In the genomic region with DNA sequence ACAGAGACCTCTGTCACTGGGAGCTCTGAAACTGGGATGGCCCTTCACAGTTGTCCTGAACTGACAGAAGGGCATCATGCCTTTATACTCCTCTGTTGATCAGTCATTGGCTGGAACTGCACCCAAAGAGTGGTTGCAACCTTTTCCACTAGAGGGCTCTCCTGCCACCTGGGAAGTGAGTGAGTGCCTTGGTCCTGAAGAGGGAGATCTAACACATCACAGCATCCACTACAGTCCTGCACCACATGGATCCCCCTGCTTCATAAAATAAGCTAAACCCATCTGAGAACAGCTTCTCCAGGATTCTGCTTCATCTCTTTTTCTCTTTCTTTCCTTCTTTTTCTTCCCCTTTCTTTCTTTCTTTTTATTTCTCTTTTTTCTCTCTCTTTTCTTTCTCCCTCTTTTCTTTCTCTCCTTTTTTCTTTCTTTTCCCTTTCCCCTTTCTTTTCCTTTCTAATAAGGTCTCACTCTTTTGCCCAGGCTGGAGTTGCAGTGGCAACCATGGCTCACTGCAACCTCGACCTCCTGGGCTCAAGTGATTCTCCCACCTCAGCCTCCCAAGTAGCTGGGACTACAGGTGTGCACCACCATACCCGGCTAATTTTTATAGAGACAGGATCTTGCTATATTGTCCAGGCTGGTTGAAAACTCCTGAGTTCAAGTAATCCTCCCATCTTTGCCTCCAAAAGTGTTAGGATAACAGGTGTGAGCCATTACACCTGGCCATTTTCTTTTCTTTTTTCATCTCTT, we compare ENCODE assay signal across 1 cellular context.
TF ChIP-seq lines count a peak whose summit lies in the region.

No MANE protein-coding gene starts in this region.

TF ChIP-seq in K562, 482 proteins besides CTCF, POLR2A, EP300 and RAD21 (continued from another document and continues in another):
- TF ChIP-seq, protein P1, sequence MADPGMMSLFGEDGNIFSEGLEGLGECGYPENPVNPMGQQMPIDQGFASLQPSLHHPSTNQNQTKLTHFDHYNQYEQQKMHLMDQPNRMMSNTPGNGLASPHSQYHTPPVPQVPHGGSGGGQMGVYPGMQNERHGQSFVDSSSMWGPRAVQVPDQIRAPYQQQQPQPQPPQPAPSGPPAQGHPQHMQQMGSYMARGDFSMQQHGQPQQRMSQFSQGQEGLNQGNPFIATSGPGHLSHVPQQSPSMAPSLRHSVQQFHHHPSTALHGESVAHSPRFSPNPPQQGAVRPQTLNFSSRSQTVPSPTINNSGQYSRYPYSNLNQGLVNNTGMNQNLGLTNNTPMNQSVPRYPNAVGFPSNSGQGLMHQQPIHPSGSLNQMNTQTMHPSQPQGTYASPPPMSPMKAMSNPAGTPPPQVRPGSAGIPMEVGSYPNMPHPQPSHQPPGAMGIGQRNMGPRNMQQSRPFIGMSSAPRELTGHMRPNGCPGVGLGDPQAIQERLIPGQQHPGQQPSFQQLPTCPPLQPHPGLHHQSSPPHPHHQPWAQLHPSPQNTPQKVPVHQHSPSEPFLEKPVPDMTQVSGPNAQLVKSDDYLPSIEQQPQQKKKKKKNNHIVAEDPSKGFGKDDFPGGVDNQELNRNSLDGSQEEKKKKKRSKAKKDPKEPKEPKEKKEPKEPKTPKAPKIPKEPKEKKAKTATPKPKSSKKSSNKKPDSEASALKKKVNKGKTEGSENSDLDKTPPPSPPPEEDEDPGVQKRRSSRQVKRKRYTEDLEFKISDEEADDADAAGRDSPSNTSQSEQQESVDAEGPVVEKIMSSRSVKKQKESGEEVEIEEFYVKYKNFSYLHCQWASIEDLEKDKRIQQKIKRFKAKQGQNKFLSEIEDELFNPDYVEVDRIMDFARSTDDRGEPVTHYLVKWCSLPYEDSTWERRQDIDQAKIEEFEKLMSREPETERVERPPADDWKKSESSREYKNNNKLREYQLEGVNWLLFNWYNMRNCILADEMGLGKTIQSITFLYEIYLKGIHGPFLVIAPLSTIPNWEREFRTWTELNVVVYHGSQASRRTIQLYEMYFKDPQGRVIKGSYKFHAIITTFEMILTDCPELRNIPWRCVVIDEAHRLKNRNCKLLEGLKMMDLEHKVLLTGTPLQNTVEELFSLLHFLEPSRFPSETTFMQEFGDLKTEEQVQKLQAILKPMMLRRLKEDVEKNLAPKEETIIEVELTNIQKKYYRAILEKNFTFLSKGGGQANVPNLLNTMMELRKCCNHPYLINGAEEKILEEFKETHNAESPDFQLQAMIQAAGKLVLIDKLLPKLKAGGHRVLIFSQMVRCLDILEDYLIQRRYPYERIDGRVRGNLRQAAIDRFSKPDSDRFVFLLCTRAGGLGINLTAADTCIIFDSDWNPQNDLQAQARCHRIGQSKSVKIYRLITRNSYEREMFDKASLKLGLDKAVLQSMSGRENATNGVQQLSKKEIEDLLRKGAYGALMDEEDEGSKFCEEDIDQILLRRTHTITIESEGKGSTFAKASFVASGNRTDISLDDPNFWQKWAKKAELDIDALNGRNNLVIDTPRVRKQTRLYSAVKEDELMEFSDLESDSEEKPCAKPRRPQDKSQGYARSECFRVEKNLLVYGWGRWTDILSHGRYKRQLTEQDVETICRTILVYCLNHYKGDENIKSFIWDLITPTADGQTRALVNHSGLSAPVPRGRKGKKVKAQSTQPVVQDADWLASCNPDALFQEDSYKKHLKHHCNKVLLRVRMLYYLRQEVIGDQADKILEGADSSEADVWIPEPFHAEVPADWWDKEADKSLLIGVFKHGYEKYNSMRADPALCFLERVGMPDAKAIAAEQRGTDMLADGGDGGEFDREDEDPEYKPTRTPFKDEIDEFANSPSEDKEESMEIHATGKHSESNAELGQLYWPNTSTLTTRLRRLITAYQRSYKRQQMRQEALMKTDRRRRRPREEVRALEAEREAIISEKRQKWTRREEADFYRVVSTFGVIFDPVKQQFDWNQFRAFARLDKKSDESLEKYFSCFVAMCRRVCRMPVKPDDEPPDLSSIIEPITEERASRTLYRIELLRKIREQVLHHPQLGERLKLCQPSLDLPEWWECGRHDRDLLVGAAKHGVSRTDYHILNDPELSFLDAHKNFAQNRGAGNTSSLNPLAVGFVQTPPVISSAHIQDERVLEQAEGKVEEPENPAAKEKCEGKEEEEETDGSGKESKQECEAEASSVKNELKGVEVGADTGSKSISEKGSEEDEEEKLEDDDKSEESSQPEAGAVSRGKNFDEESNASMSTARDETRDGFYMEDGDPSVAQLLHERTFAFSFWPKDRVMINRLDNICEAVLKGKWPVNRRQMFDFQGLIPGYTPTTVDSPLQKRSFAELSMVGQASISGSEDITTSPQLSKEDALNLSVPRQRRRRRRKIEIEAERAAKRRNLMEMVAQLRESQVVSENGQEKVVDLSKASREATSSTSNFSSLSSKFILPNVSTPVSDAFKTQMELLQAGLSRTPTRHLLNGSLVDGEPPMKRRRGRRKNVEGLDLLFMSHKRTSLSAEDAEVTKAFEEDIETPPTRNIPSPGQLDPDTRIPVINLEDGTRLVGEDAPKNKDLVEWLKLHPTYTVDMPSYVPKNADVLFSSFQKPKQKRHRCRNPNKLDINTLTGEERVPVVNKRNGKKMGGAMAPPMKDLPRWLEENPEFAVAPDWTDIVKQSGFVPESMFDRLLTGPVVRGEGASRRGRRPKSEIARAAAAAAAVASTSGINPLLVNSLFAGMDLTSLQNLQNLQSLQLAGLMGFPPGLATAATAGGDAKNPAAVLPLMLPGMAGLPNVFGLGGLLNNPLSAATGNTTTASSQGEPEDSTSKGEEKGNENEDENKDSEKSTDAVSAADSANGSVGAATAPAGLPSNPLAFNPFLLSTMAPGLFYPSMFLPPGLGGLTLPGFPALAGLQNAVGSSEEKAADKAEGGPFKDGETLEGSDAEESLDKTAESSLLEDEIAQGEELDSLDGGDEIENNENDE (IDR thresholded peaks at IDR 0.05; ENCODE audit: low read depth, low read length), result no peak
- TF ChIP-seq ZBED1 (IDR thresholded peaks at IDR 0.05) (no peak), ZEB2 (IDR thresholded peaks at IDR 0.05) (peak; percentile 46; the same call in 1 of the 2 replicates), ZKSCAN8 (CRISPR knock-in tag; IDR thresholded peaks at IDR 0.05) (no peak), HLTF (IDR thresholded peaks at IDR 0.05) (peak; percentile 87), ZFP1 (CRISPR knock-in tag; IDR thresholded peaks at IDR 0.05) (no peak), TEAD1 (CRISPR knock-in tag; IDR thresholded peaks at IDR 0.05) (no peak), TBL1XR1 (IDR thresholded peaks at IDR 0.05; ENCODE audit: low read length in 2 of 2) (no peak), ELF1 (tag; IDR thresholded peaks at IDR 0.05) (no peak), ZNF124 (CRISPR knock-in tag; IDR thresholded peaks at IDR 0.05) (no peak), YBX1 (IDR thresholded peaks at IDR 0.05) (0 out of 2 replicates have a peak, but pooled peaks have one; percentile 46), HMG20A (CRISPR knock-in tag; conservative IDR thresholded peaks at IDR 0.05) (no peak), CREM (IDR thresholded peaks at IDR 0.05; ENCODE audit: low read depth) (peak; percentile 46; the same call in 1 of the 2 replicates), MAZ (CRISPR knock-in tag; conservative IDR thresholded peaks at IDR 0.05 in 1 of 2, IDR thresholded peaks at IDR 0.05 in 1 of 2) (0 out of 4 replicates have a peak, but pooled peaks of 1 of the 2 experiments have one; percentile 20), ZNF311 (CRISPR knock-in tag; IDR thresholded peaks at IDR 0.05) (no peak), DIDO1 (tag; IDR thresholded peaks at IDR 0.05; ENCODE audit: low read depth) (no peak), POU5F1 (IDR thresholded peaks at IDR 0.05; ENCODE audit: borderline replicate concordance, low read depth, low read length, partially characterized antibody) (no peak), JUND (IDR thresholded peaks at IDR 0.05; ENCODE audit: borderline replicate concordance, low read depth, low read length) (peak; percentile 30; the same call in 1 of the 2 replicates), JUND (tag; IDR thresholded peaks at IDR 0.05; ENCODE audit: borderline replicate concordance, low read depth, low read length) (peak; percentile 29; the same call in 1 of the 3 replicates), ZNF766 (CRISPR knock-in tag; conservative IDR thresholded peaks at IDR 0.05) (no peak), NFIX (CRISPR knock-in tag; IDR thresholded peaks at IDR 0.05; ENCODE audit: low read depth) (no peak), TAF1 (IDR thresholded peaks at IDR 0.05; ENCODE audit: control insufficient read depth, extremely low read depth, insufficient read depth, low read length, severe bottlenecking) (no peak), BDP1 (IDR thresholded peaks at IDR 0.05; ENCODE audit: insufficient read depth, insufficient read length) (no peak), TSC22D4 (tag; IDR thresholded peaks at IDR 0.05) (no peak), PHB (CRISPR knock-in tag; IDR thresholded peaks at IDR 0.05) (no peak), RB1 (IDR thresholded peaks at IDR 0.05; ENCODE audit: low read depth) (peak; percentile 13; the same call in 1 of the 2 replicates), ZBTB8A (IDR thresholded peaks at IDR 0.05; ENCODE audit: partially characterized antibody) (no peak)
- TF ChIP-seq, protein P2, sequence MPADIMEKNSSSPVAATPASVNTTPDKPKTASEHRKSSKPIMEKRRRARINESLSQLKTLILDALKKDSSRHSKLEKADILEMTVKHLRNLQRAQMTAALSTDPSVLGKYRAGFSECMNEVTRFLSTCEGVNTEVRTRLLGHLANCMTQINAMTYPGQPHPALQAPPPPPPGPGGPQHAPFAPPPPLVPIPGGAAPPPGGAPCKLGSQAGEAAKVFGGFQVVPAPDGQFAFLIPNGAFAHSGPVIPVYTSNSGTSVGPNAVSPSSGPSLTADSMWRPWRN (IDR thresholded peaks at IDR 0.05; ENCODE audit: low read depth), result no peak
- TF ChIP-seq, protein P3, sequence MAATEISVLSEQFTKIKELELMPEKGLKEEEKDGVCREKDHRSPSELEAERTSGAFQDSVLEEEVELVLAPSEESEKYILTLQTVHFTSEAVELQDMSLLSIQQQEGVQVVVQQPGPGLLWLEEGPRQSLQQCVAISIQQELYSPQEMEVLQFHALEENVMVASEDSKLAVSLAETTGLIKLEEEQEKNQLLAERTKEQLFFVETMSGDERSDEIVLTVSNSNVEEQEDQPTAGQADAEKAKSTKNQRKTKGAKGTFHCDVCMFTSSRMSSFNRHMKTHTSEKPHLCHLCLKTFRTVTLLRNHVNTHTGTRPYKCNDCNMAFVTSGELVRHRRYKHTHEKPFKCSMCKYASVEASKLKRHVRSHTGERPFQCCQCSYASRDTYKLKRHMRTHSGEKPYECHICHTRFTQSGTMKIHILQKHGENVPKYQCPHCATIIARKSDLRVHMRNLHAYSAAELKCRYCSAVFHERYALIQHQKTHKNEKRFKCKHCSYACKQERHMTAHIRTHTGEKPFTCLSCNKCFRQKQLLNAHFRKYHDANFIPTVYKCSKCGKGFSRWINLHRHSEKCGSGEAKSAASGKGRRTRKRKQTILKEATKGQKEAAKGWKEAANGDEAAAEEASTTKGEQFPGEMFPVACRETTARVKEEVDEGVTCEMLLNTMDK (IDR thresholded peaks at IDR 0.05; ENCODE audit: borderline replicate concordance, insufficient read depth, low read depth, low read length, poor library complexity, severe bottlenecking), result peak; percentile 91
- TF ChIP-seq, protein P4, sequence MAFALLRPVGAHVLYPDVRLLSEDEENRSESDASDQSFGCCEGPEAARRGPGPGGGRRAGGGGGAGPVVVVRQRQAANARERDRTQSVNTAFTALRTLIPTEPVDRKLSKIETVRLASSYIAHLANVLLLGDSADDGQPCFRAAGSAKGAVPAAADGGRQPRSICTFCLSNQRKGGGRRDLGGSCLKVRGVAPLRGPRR (CRISPR knock-in tag; IDR thresholded peaks at IDR 0.05), result no peak
- TF ChIP-seq, protein P5, sequence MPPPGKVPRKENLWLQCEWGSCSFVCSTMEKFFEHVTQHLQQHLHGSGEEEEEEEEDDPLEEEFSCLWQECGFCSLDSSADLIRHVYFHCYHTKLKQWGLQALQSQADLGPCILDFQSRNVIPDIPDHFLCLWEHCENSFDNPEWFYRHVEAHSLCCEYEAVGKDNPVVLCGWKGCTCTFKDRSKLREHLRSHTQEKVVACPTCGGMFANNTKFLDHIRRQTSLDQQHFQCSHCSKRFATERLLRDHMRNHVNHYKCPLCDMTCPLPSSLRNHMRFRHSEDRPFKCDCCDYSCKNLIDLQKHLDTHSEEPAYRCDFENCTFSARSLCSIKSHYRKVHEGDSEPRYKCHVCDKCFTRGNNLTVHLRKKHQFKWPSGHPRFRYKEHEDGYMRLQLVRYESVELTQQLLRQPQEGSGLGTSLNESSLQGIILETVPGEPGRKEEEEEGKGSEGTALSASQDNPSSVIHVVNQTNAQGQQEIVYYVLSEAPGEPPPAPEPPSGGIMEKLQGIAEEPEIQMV (tag; conservative IDR thresholded peaks at IDR 0.05; ENCODE audit: low read depth), result 0 out of 2 replicates have a peak, but pooled peaks have one; percentile 26
- TF ChIP-seq, protein P6, sequence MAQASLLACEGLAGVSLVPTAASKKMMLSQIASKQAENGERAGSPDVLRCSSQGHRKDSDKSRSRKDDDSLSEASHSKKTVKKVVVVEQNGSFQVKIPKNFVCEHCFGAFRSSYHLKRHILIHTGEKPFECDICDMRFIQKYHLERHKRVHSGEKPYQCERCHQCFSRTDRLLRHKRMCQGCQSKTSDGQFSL (CRISPR knock-in tag; IDR thresholded peaks at IDR 0.05), result no peak
- TF ChIP-seq, protein P6 (tag; IDR thresholded peaks at IDR 0.05), result no peak
- TF ChIP-seq, protein P7, sequence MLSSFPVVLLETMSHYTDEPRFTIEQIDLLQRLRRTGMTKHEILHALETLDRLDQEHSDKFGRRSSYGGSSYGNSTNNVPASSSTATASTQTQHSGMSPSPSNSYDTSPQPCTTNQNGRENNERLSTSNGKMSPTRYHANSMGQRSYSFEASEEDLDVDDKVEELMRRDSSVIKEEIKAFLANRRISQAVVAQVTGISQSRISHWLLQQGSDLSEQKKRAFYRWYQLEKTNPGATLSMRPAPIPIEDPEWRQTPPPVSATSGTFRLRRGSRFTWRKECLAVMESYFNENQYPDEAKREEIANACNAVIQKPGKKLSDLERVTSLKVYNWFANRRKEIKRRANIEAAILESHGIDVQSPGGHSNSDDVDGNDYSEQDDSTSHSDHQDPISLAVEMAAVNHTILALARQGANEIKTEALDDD (IDR thresholded peaks at IDR 0.05), result no peak
- TF ChIP-seq, protein P8, sequence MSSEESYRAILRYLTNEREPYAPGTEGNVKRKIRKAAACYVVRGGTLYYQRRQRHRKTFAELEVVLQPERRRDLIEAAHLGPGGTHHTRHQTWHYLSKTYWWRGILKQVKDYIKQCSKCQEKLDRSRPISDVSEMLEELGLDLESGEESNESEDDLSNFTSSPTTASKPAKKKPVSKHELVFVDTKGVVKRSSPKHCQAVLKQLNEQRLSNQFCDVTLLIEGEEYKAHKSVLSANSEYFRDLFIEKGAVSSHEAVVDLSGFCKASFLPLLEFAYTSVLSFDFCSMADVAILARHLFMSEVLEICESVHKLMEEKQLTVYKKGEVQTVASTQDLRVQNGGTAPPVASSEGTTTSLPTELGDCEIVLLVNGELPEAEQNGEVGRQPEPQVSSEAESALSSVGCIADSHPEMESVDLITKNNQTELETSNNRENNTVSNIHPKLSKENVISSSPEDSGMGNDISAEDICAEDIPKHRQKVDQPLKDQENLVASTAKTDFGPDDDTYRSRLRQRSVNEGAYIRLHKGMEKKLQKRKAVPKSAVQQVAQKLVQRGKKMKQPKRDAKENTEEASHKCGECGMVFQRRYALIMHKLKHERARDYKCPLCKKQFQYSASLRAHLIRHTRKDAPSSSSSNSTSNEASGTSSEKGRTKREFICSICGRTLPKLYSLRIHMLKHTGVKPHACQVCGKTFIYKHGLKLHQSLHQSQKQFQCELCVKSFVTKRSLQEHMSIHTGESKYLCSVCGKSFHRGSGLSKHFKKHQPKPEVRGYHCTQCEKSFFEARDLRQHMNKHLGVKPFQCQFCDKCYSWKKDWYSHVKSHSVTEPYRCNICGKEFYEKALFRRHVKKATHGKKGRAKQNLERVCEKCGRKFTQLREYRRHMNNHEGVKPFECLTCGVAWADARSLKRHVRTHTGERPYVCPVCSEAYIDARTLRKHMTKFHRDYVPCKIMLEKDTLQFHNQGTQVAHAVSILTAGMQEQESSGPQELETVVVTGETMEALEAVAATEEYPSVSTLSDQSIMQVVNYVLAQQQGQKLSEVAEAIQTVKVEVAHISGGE (CRISPR knock-in tag; IDR thresholded peaks at IDR 0.05), result no peak
